ENCODE assay signal across 8 cellular contexts in the genomic region with DNA sequence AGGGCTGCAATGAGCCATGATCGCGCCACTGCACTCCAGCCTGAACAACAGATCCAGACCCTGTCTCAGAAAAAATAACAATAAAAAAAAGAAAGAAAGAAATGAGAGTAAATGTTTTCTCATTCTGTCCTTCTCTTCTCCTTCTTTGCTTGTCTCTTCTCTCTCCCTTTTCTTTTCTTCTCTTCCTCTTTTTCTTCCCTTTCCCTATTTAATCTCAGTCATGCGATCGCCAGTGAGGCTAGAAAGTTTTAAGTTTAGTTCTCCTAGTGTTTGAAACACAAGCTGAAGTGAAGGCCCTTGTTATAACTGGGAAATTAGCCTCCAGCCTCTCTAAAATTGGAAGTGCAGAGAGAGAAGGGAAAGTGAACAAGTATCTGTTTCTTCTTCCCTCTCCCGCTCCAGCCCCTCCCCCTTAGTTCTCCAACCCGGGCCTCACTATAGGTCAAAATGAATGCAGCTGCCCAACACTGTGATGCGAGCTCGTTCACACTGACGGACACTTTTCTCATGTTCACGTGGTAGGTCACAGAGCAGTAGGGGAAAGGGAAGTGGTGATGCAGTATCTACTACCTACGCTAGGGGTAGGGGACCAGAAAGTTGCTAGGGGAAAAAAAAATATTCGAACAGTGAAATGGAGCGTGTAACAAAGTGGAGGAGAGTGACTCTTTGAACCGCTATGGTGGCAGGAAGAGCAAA. TPM values are rescaled to one million over a fixed set of nuclear protein-coding genes. Genes with fewer than 3 reads are reported as not detected.
DNase-seq lines count a peak whose midpoint lies in the region; ATAC-seq lines count a peak whose summit lies in the region.

No MANE protein-coding gene starts in this region.

- H3K27me3 ChIP-seq in GM23248 (replicated peaks; ENCODE audit: insufficient read depth), result no peaks in the 10 kb centered on the region

- peaks cover 48% of the 10 kb centered on the region for H3K4me1 Mint-ChIP-seq in stimulated activated naive CD8-positive, alpha-beta T cell treated with anti-CD3 and anti-CD28 coated beads, Interleukin-15, amount 100 ng/mL, for 72 hours

- H3K79me2 ChIP-seq in GM23248 (ENCODE audit: insufficient read depth), result no peaks in the 10 kb centered on the region

- no peak overlapping the region for H3K27ac ChIP-seq in GM23248

- peak overlapping the region; percentile 75 to 80 for H3K4me3 Mint-ChIP-seq in stimulated activated naive CD8-positive, alpha-beta T cell treated with anti-CD3 and anti-CD28 coated beads, Interleukin-15, amount 100 ng/mL, for 72 hours

- ATAC-seq in GM19025 (IDR thresholded peaks at IDR 0.05; ENCODE audit: low read depth, unreplicated experiment), result peak; percentile 98
- ATAC-seq in HG03095 (IDR thresholded peaks at IDR 0.05; ENCODE audit: unreplicated experiment), result peak; percentile 98
- peak; percentile 58 for ATAC-seq in left lobe of liver
- peak; percentile 95 for ATAC-seq in stimulated activated naive CD8-positive, alpha-beta T cell treated with anti-CD3 and anti-CD28 coated beads, Interleukin-15, amount 100 ng/mL, for 72 hours

- peaks cover 10% of the 10 kb centered on the region for H3K4me1 ChIP-seq in GM23248 (ENCODE audit: insufficient read depth)

- H3K9ac ChIP-seq in GM23248, result no peak overlapping the region

- no peak overlapping the region for H3K4me3 ChIP-seq in GM23248

- H3K9me3 Mint-ChIP-seq in stimulated activated naive CD8-positive, alpha-beta T cell treated with anti-CD3 and anti-CD28 coated beads, Interleukin-15, amount 100 ng/mL, for 72 hours, result no peaks in the 10 kb centered on the region

- H3K27ac Mint-ChIP-seq in stimulated activated naive CD8-positive, alpha-beta T cell treated with anti-CD3 and anti-CD28 coated beads, Interleukin-15, amount 100 ng/mL, for 72 hours, result peak overlapping the region; percentile 92 to 94

- no peak overlapping the region for H2AFZ ChIP-seq in GM23248

- in situ Hi-C loops in ACHN (cut with HindIII; ENCODE audit: low pct_ligation_motif_present, low pct_unique_long_range_greater_than_20kb, low sequenced_read_pairs) (no loop called here), GM23248 (cut with MboI) (no loop called here)

- H3K9me2 ChIP-seq in GM23248 (ENCODE audit: insufficient read depth), result no peaks in the 10 kb centered on the region

- peaks cover 18% of the 10 kb centered on the region; the same call in 1 of the 2 replicates for H3F3A ChIP-seq in GM23248 (ENCODE audit: insufficient read depth)

- no peaks in the 10 kb centered on the region for H3K9me3 ChIP-seq in GM23248 (ENCODE audit: low read depth)

- H3K36me3 ChIP-seq in GM23248 (ENCODE audit: low read depth), result no peaks in the 10 kb centered on the region

- H3K27me3 Mint-ChIP-seq in stimulated activated naive CD8-positive, alpha-beta T cell treated with anti-CD3 and anti-CD28 coated beads, Interleukin-15, amount 100 ng/mL, for 72 hours, result no peaks in the 10 kb centered on the region

- DNase-seq in ACHN (peak; percentile 94), SIG-M5 (lab: John Stamatoyannopoulos, UW) (peak; percentile 16), amniotic epithelial cell (ENCODE audit: low read depth) (peak; percentile 17), left lobe of liver (ENCODE audit: low spot score) (no peak), GM23248 (no peak)
- peak; percentile 65 to 81 for DNase-seq in stimulated activated naive CD8-positive, alpha-beta T cell treated with anti-CD3 and anti-CD28 coated beads, Interleukin-15, amount 100 ng/mL, for 72 hours

- H3K4me2 ChIP-seq in GM23248 (ENCODE audit: unreplicated experiment), result no peak overlapping the region

- H4K20me1 ChIP-seq in GM23248 (ENCODE audit: insufficient read depth), result no peaks in the 10 kb centered on the region

- 72 to 74% methylated on average over 14 of the region's 14 CpGs for WGBS in GM23248 (ENCODE audit: low coverage in 1 of 2, low lambda C conversion rate in 2 of 2, missing lambda C conversion rate in 2 of 2), 2 experiments

RNA-seq across cellular contexts. Expression of gene TSC22D2, which starts 23.4 kb away (rescaled TPM):
- total RNA-seq in left lobe of liver, result 8.5 TPM
- total RNA-seq in GM23248 (2014; rRNA removed; shearing (Covaris generic)), result 9.1 and 11.5 TPM in 2 replicates
- 27.3 and 27.5 TPM in 2 replicates for polyA plus RNA-seq in GM23248 (2016; fragmentation: Nextera tagmentation; extraction: Ambion mirVana)

Comparison
In these comparisons a context has a peak if more than half of its experiments do, and no peak if none do; other contexts are left out.
1. DNase-seq: peak in ACHN (single experiment), SIG-M5 (single experiment), amniotic epithelial cell (single experiment) and stimulated activated naive CD8-positive, alpha-beta T cell treated with anti-CD3 and anti-CD28 coated beads, Interleukin-15, amount 100 ng/mL, for 72 hours (2 of 2); none in left lobe of liver (single experiment) and GM23248 (single experiment).
2. Peak in every context shown above with its lines, with median percentiles within 50 percentile points of each other: ATAC-seq.